In genomic region chr3:11944052-11944673, GRCh38 we compare ENCODE assay signal across 8 cellular contexts.
DNase-seq lines count a peak whose midpoint lies in the region; ATAC-seq and TF ChIP-seq lines count a peak whose summit lies in the region.

No MANE protein-coding gene starts in this region.

- H3K9me3 ChIP-seq in smooth muscle cell (replicated peaks; ENCODE audit: low read depth) (no peaks in the 10 kb centered on the region), vagina (no peaks in the 10 kb centered on the region)

- H3K36me3 ChIP-seq in smooth muscle cell (ENCODE audit: low read depth) (no peaks in the 10 kb centered on the region), vagina (no peaks in the 10 kb centered on the region)

- WGBS in smooth muscle cell (ENCODE audit: low lambda C conversion rate): 17% methylated on average over 7 of the region's 7 CpGs

- H3K4me3 ChIP-seq in smooth muscle cell (no peak overlapping the region), vagina (no peak overlapping the region)

- no peak for ATAC-seq in GM21390 (IDR thresholded peaks at IDR 0.05; ENCODE audit: unreplicated experiment)
- ATAC-seq in GM19463 (IDR thresholded peaks at IDR 0.05; ENCODE audit: unreplicated experiment): no peak

- H3K4me1 ChIP-seq in smooth muscle cell (ENCODE audit: low read depth): no peaks in the 10 kb centered on the region
- no peaks in the 10 kb centered on the region for H3K4me1 ChIP-seq in vagina

- no peaks in the 10 kb centered on the region for H4K20me1 ChIP-seq in smooth muscle cell (ENCODE audit: low read depth)

- no peaks in the 10 kb centered on the region for H3K79me2 ChIP-seq in smooth muscle cell (ENCODE audit: low read depth)

- TF ChIP-seq CTCF in smooth muscle cell (IDR thresholded peaks at IDR 0.05; ENCODE audit: borderline replicate concordance, insufficient read depth, poor library complexity, severe bottlenecking) (peak; percentile 59), vagina (IDR thresholded peaks at IDR 0.05) (no peak)

- no peaks in the 10 kb centered on the region for H3F3A ChIP-seq in smooth muscle cell (ENCODE audit: low read depth)

- intact Hi-C loops in vagina (cut with DNase I): no loop called here

- H3K4me2 ChIP-seq in smooth muscle cell: no peak overlapping the region

- H3K27ac ChIP-seq in smooth muscle cell (ENCODE audit: low read depth) (no peak overlapping the region), vagina (no peak overlapping the region)

- H2AFZ ChIP-seq in smooth muscle cell (ENCODE audit: low read depth): peak overlapping the region; percentile 51

- no peak for TF ChIP-seq POLR2A in vagina (IDR thresholded peaks at IDR 0.05)

- H3K9ac ChIP-seq in smooth muscle cell (ENCODE audit: low read depth): no peak overlapping the region

- H3K27me3 ChIP-seq in smooth muscle cell (ENCODE audit: low read depth) (no peaks in the 10 kb centered on the region), vagina (no peaks in the 10 kb centered on the region)

- peak; percentile 15 for DNase-seq in AG08395 (ENCODE audit: low spot score)
- peak; percentile 52 for DNase-seq in H4 (ENCODE audit: low spot score)
- peak; percentile 42 for DNase-seq in RPMI7951 (ENCODE audit: low read depth)
- peak; percentile 8 for DNase-seq in germinal center (ENCODE audit: low spot score)
- no peak for DNase-seq in smooth muscle cell (lab: John Stamatoyannopoulos, UW; ENCODE audit: unreplicated experiment)
- DNase-seq in vagina (ENCODE audit: extremely low spot score in 2 of 2): no peak

Comparison
In these comparisons a context has a peak if more than half of its experiments do, and no peak if none do; other contexts are left out.
1. DNase-seq: peak in AG08395 (single experiment), H4 (single experiment), RPMI7951 (single experiment) and germinal center (single experiment); none in smooth muscle cell (single experiment) and vagina (0 of 2).